Comparison of ENCODE assay signal across 8 cellular contexts in the genomic region with DNA sequence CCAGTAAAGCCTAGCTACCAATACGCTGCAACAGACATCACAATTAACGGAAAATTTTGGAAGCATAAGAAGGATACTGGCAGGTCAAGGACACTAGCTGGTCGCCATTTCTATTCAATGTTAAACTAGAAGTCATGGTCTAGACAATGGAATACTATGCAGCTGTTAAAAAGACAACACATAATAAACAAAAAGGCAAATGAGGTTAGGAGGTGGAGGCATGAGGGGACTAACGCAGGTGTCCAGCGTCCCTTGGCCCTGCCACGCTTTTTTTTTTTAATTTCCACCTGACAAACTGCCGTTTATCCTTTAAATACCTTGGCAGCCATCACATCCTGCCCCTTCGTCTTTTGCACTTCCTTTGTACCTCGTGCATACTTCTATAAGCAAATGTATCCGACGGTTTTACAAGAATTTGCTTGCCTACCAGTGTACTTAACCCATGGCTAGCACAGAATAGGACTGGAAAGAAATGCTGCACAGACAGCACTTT. TPM values are rescaled to one million over a fixed set of nuclear protein-coding genes. Genes with fewer than 3 reads are reported as not detected.
DNase-seq lines count a peak whose midpoint lies in the region; ATAC-seq and TF ChIP-seq lines count a peak whose summit lies in the region.

No MANE protein-coding gene starts in this region.

- H3K27ac ChIP-seq in SJSA1 (no peak overlapping the region), fibroblast of lung (ENCODE audit: insufficient read depth, low read length) (peak overlapping the region; percentile 66), psoas muscle (no peak overlapping the region)

- H4K20me1 ChIP-seq in fibroblast of lung (ENCODE audit: control insufficient read depth, extremely low read depth, insufficient read depth, low read length) = no peaks in the 10 kb centered on the region

- no peaks in the 10 kb centered on the region for H3K27me3 ChIP-seq in SJSA1 (replicated peaks)
- H3K27me3 ChIP-seq in fibroblast of lung (ENCODE audit: control insufficient read depth, insufficient read depth, low read length) = no peaks in the 10 kb centered on the region
- peaks cover 0 to 52% (median 18%) of the 10 kb centered on the region in 3 donors for H3K27me3 ChIP-seq in psoas muscle (ENCODE audit: insufficient read depth in 3 of 3, low read length in 2 of 3)

- H3K4me3 ChIP-seq in GM12865 (ENCODE audit: low read depth, low read length) (peak overlapping the region; percentile 44), SJSA1 (peak overlapping the region; percentile 61), fibroblast of lung (replicated peaks in 1 of 4; ENCODE audit: control extremely low read depth in 1 of 4, insufficient read depth in 1 of 4, low read depth in 3 of 4, low read length in 4 of 4) (peak overlapping the region; percentile 64 to 75 (median 70)), psoas muscle (peak overlapping the region; percentile 64)

- H3K36me3 ChIP-seq in SJSA1 (no peaks in the 10 kb centered on the region), fibroblast of lung (ENCODE audit: control insufficient read depth, insufficient read depth, low read length) (no peaks in the 10 kb centered on the region), psoas muscle (ENCODE audit: insufficient read depth in 1 of 2, low read depth in 1 of 2) (no peaks in the 10 kb centered on the region)

- H3K4me2 ChIP-seq in fibroblast of lung (ENCODE audit: extremely low read depth, insufficient read depth, low read length) = peak overlapping the region; percentile 64

- H3K4me1 ChIP-seq in SJSA1 (replicated peaks) = peaks cover 14% of the 10 kb centered on the region
- peaks cover 3% of the 10 kb centered on the region for H3K4me1 ChIP-seq in fibroblast of lung (ENCODE audit: control insufficient read depth, extremely low read depth, insufficient read depth, low read length)
- no peaks in the 10 kb centered on the region for H3K4me1 ChIP-seq in psoas muscle

- peak overlapping the region; percentile 41 for H2AFZ ChIP-seq in fibroblast of lung (ENCODE audit: low read length)

- peaks cover 2% of the 10 kb centered on the region for H3K79me2 ChIP-seq in fibroblast of lung (ENCODE audit: control insufficient read depth, insufficient read depth, low read length)

- intact Hi-C loops in psoas muscle (cut with DNase I) = loop anchor here in 1 of 2 donors (10.0 kb wide), 1 partner anchor 261 kb away; no protein-coding TSS in a partner anchor

- DNase-seq in GM12865 (ENCODE audit: low read depth) (no peak), SJSA1 (ENCODE audit: low read depth in 1 of 2, low spot score in 2 of 2) (no peak), fibroblast of lung (ENCODE audit: low read depth in 2 of 2) (no peak), psoas muscle (no peak), amniotic stem cell (lab: John Stamatoyannopoulos, UW) (no peak), iPS-NIHi11 (ENCODE audit: low spot score) (no peak), NCI-H82 treated with DMSO at 0.1 percent for 48 hours (lab: John Stamatoyannopoulos, UW; ENCODE audit: unreplicated experiment) (no peak)

- ATAC-seq in psoas muscle (no peak), HG03025 (IDR thresholded peaks at IDR 0.05; ENCODE audit: low FRiP score, unreplicated experiment) (no peak)

- peak overlapping the region; percentile 71 for H3K9ac ChIP-seq in fibroblast of lung (ENCODE audit: insufficient read depth, low read length)

- H3K9me3 ChIP-seq in SJSA1 (replicated peaks) (no peaks in the 10 kb centered on the region), fibroblast of lung (ENCODE audit: control insufficient read depth, insufficient read depth, low read depth, low read length) (no peaks in the 10 kb centered on the region), psoas muscle (peaks cover 4% of the 10 kb centered on the region)

- WGBS in psoas muscle, 3 donors = 47 to 50% (median 50%) methylated on average over 11 of the region's 11 CpGs

- TF ChIP-seq CTCF in GM12865 (IDR thresholded peaks at IDR 0.05; ENCODE audit: insufficient read depth, low read depth, low read length, missing control alignments) (no peak), fibroblast of lung (conservative IDR thresholded peaks at IDR 0.05 in 1 of 2, IDR thresholded peaks at IDR 0.05 in 1 of 2; ENCODE audit: low read depth in 1 of 2, low read length in 2 of 2) (no peak), psoas muscle (IDR thresholded peaks at IDR 0.05) (no peak)

RNA-seq across cellular contexts. Expression of a gene that starts 0.7 kb away (rescaled TPM):
- total RNA-seq in SJSA1 (2014; rRNA removed; shearing (Covaris generic)) = 0.94 and 4.7 TPM in 2 replicates
- total RNA-seq in fibroblast of lung (11.3 and 21.0 TPM in 2 replicates), psoas muscle (1 to 10 TPM in 1 of 4 donors, under 1 TPM in 3; 0.39 to 1.0 (median 0.50) TPM)
- polyA plus RNA-seq in fibroblast of lung (3.1 and 4.9 TPM in 2 replicates), psoas muscle (under 1 TPM; 0.09 to 0.18 (median 0.16) TPM)
- polyA plus RNA-seq in fibroblast of lung (2012) = 1.6 and 2.1 TPM in 2 replicates
- 0.12 and 3.8 TPM in 2 replicates for polyA minus RNA-seq in fibroblast of lung (ENCODE audit: low replicate concordance)
